In genomic region chr21:34554670-34555069, GRCh38 we compare ENCODE assay signal across 10 cellular contexts. TPM values are rescaled to one million over a fixed set of nuclear protein-coding genes. Genes with fewer than 3 reads are reported as not detected.
DNase-seq lines count a peak whose midpoint lies in the region; ATAC-seq, FAIRE-seq and TF ChIP-seq lines count a peak whose summit lies in the region.
"Not testable (repeated sequence)": the region's sequence is repeated elsewhere in the genome, so short reads cannot be mapped to it uniquely, and the experiment has no call there.
"Had no signal": no experiment of that assay in that cellular context is flagged by ENCODE, and none has a peak within 500 bp of the region (broad histone marks: within the 10 kb centered on the region; RNA-seq: fewer than 3 reads in every experiment).

No MANE protein-coding gene starts in this region.

- H3K27ac ChIP-seq in HEK293 (ENCODE audit: extremely low read depth, low read depth, low read length); KMS-11; K562 (ENCODE audit: extremely low read depth, low read depth, low read length); parathyroid adenoma: not testable (repeated sequence)
- peak overlapping the region; percentile 85 for H3K27ac ChIP-seq in RWPE2 (ENCODE audit: poor library complexity, severe bottlenecking)

- DNase-seq in RWPE2 (ENCODE audit: low spot score); K562 (ENCODE audit: extremely low read depth in 1 of 4, low spot score in 3 of 4); neural crest cell (ENCODE audit: low read depth, low spot score): not testable (repeated sequence)

- not testable (repeated sequence) for TF ChIP-seq POLR2A in K562 (conservative IDR thresholded peaks at IDR 0.05)

- H3K9me3 ChIP-seq in HEK293 (ENCODE audit: control insufficient read depth, insufficient read depth, low read depth, low read length); RWPE2 (ENCODE audit: severe bottlenecking); K562 (replicated peaks; ENCODE audit: control insufficient read depth, insufficient read depth, low read depth, low read length); parathyroid adenoma (ENCODE audit: control insufficient read depth, low read length): not testable (repeated sequence)

- not testable (repeated sequence) for BruUV-seq in K562 (replicated peaks; lab: Mats Ljungman, UMichigan)

- H3K79me2 ChIP-seq in KMS-11 (ENCODE audit: insufficient read depth, low read depth); K562 (ENCODE audit: control insufficient read depth, insufficient read depth, low read length); parathyroid adenoma: not testable (repeated sequence)

- H3K4me1 Mint-ChIP-seq in neural crest cell: peaks cover 23% of the 10 kb centered on the region

- H2AFZ ChIP-seq in KMS-11 (ENCODE audit: low read depth); K562 (ENCODE audit: low read depth, low read length); parathyroid adenoma: not testable (repeated sequence)

- peak overlapping the region; percentile 32; the same call in 1 of the 2 replicates for H3K4me2 ChIP-seq in KMS-11
- not testable (repeated sequence) for H3K4me2 ChIP-seq in K562 (ENCODE audit: insufficient read depth, low read length); parathyroid adenoma (ENCODE audit: low read length)

- not testable (repeated sequence) for TF ChIP-seq EP300 in K562 (IDR thresholded peaks at IDR 0.05; ENCODE audit: low read length)

- H4K20me1 ChIP-seq in KMS-11 (ENCODE audit: insufficient read depth); K562 (replicated peaks; ENCODE audit: control insufficient read depth, insufficient read depth, low read length): not testable (repeated sequence)

- not testable (repeated sequence) for FAIRE-seq in K562 (lab: Jason Lieb, UNC)

- not testable (repeated sequence) for ATAC-seq in RWPE2 (ENCODE audit: low read depth); K562

- peaks cover 11% of the 10 kb centered on the region for H3K36me3 Mint-ChIP-seq in neural crest cell (ENCODE audit: low read depth)

- H3K9me3 Mint-ChIP-seq in neural crest cell: not testable (repeated sequence)

- H3K9me1 ChIP-seq in K562 (ENCODE audit: control insufficient read depth, insufficient read depth, low read length): not testable (repeated sequence)

- POLR2A ChIA-PET in HEK293 (lab: Yijun Ruan, JAX): not testable (repeated sequence)
- POLR2A ChIA-PET in K562 (lab: Yijun Ruan, JAX): interaction anchor here (0.7 to 0.9 kb wide), 2 partner anchors 11 to 48 kb away, joined by 3 read pairs; no protein-coding TSS in a partner anchor

- H3K36me3 ChIP-seq in HEK293 (ENCODE audit: control insufficient read depth in 2 of 2, insufficient read depth in 1 of 2, low read length in 2 of 2); KMS-11 (ENCODE audit: insufficient read depth); RWPE2 (ENCODE audit: low read depth); K562 (ENCODE audit: control insufficient read depth, insufficient read depth, low read length); parathyroid adenoma (ENCODE audit: control insufficient read depth, insufficient read depth, low read length): not testable (repeated sequence)

- not testable (repeated sequence) for H3K4me3 ChIP-seq in HEK293 (ENCODE audit: low read depth, low read length); KMS-11 (IDR thresholded peaks at IDR 0.05; ENCODE audit: insufficient read depth, low read depth, low read length); RWPE2 (ENCODE audit: severe bottlenecking); K562; parathyroid adenoma (ENCODE audit: low read depth, low read length)

- CTCF ChIA-PET in HEK293 (lab: Yijun Ruan, JAX): interaction anchor here (3.1 kb wide), 1 partner anchor 11 kb away, joined by 17 read pairs; no protein-coding TSS in a partner anchor
- CTCF ChIA-PET in K562 (lab: Yijun Ruan, JAX; ENCODE audit: low intra/inter-chr PET ratio): not testable (repeated sequence)

- not testable (repeated sequence) for H3K27me3 ChIP-seq in KMS-11 (ENCODE audit: insufficient read depth, low read depth); RWPE2 (ENCODE audit: insufficient read depth, poor library complexity, severe bottlenecking); K562 (ENCODE audit: control insufficient read depth in 2 of 2, insufficient read depth in 2 of 2, low read length in 2 of 2); parathyroid adenoma (ENCODE audit: control insufficient read depth, insufficient read depth, low read length)

- 5% methylated on average over 2 of the region's 2 CpGs for WGBS in K562 (ENCODE audit: insufficient coverage, low coverage, missing lambda C conversion rate)

- not testable (repeated sequence) for TF ChIP-seq RAD21 in K562 (CRISPR knock-in tag; conservative IDR thresholded peaks at IDR 0.05 in 1 of 2, IDR thresholded peaks at IDR 0.05 in 1 of 2)

- H3K4me1 ChIP-seq in HEK293 (ENCODE audit: control insufficient read depth, insufficient read depth, low read length); K562 (replicated peaks in 1 of 2; ENCODE audit: control insufficient read depth in 2 of 2, insufficient read depth in 2 of 2, low read length in 2 of 2); parathyroid adenoma: not testable (repeated sequence)
- H3K4me1 ChIP-seq in KMS-11 (ENCODE audit: low read depth, poor library complexity, severe bottlenecking): peaks cover 31% of the 10 kb centered on the region
- peaks cover 27% of the 10 kb centered on the region for H3K4me1 ChIP-seq in RWPE2 (ENCODE audit: insufficient read depth, poor library complexity, severe bottlenecking)

- TF ChIP-seq CTCF in HEK293 (tag by site-specific recombination; IDR thresholded peaks at IDR 0.05); KMS-11 (conservative IDR thresholded peaks at IDR 0.05; ENCODE audit: low read depth, low read length); RWPE2 (IDR thresholded peaks at IDR 0.05; ENCODE audit: poor library complexity, severe bottlenecking); K562 (IDR thresholded peaks at IDR 0.05 in 2 of 3, conservative IDR thresholded peaks at IDR 0.05 in 1 of 3; ENCODE audit: insufficient read depth in 2 of 3, low read depth in 1 of 3, low read length in 3 of 3); neural crest cell (conservative IDR thresholded peaks at IDR 0.05); parathyroid adenoma (IDR thresholded peaks at IDR 0.05): not testable (repeated sequence)

- intact Hi-C loops in K562 (cut with micrococcal nuclease): not testable (repeated sequence)

- H3K27me3 Mint-ChIP-seq in neural crest cell (ENCODE audit: low read depth): not testable (repeated sequence)

- not testable (repeated sequence) for H3K9ac ChIP-seq in KMS-11; K562 (ENCODE audit: insufficient read depth in 1 of 2, low read depth in 2 of 2, low read length in 2 of 2)
- H3K9ac ChIP-seq in parathyroid adenoma: peak overlapping the region; percentile 11

- not testable (repeated sequence) for H3K4me3 Mint-ChIP-seq in neural crest cell

- in situ Hi-C loops in K562 (cut with MboI): not testable (repeated sequence)

- H3K27ac Mint-ChIP-seq in neural crest cell (ENCODE audit: unreplicated experiment): peak overlapping the region; percentile 21

TF ChIP-seq in HEK293, 187 proteins besides CTCF, POLR2A, EP300 and RAD21:
- peak; percentile 77 for TF ChIP-seq SETDB1 (IDR thresholded peaks at IDR 0.05; ENCODE audit: insufficient read length, low read length)

TF ChIP-seq in K562, 482 proteins besides CTCF, POLR2A, EP300 and RAD21:
- 0 out of 2 replicates have a peak, but pooled peaks have one; percentile 29 for TF ChIP-seq ZNF766 (CRISPR knock-in tag; conservative IDR thresholded peaks at IDR 0.05)
- 0 out of 2 replicates have a peak, but pooled peaks have one; percentile 42 for TF ChIP-seq TRIM28 (IDR thresholded peaks at IDR 0.05)
- TF ChIP-seq ZNF431 (CRISPR knock-in tag; IDR thresholded peaks at IDR 0.05): peak; percentile 100

RNA-seq across cellular contexts. Expression of gene KCNE1, which starts 42.7 kb away (rescaled TPM):
- total RNA-seq in K562 (2011; cell fraction: chromatin; rRNA removed; ENCODE audit: low replicate concordance): 0.79 and 1.0 TPM in 2 replicates
- total RNA-seq in K562 (2011; cell fraction: nucleolus; rRNA removed): 0.33 and 0.39 TPM in 2 replicates
- total RNA-seq in K562 (2011; cell fraction: nucleoplasm; rRNA removed): 0.37 and 1.1 TPM in 2 replicates
- 0.12 TPM in 1 of 2 replicates, not detected in the other for total RNA-seq in K562 (2014; rRNA removed)
- total RNA-seq in K562 (2014; rRNA removed; fragmentation: Illumina TruSeq; extraction: Trizol): 0.16 and 0.22 TPM in 2 replicates
- total RNA-seq in K562 (2015; rRNA removed; fragmentation: Illumina TruSeq; extraction: Trizol): 0.07 and 0.11 TPM in 2 replicates
- total RNA-seq in K562 (2021): 0.16 and 0.34 TPM in 2 replicates
- 0.09 and 0.22 TPM in 2 replicates for polyA plus RNA-seq in K562 (2011; rRNA removed)
- 0.09 TPM in 1 of 2 replicates, not detected in the other for polyA plus RNA-seq in K562 (2011; cell fraction: cytosol; rRNA removed)
- 0.13 and 0.36 TPM in 2 replicates for polyA plus RNA-seq in K562 (2011; cell fraction: nucleus; rRNA removed)
- polyA plus RNA-seq in K562 (2012): 0.07 and 0.10 TPM in 2 replicates
- polyA plus RNA-seq in K562 (2014; fragmentation: Illumina TruSeq; extraction: Trizol): 0.07 and 0.08 TPM in 2 replicates
- not detected for polyA plus RNA-seq in K562 (2014; fragmentation: Nextera tagmentation; extraction: Ambion mirVana)
- 0.05 TPM in 1 of 2 replicates, not detected in the other for polyA plus RNA-seq in K562 (2014; rRNA removed)
- 0.09 TPM in 1 of 2 replicates, not detected in the other for polyA minus RNA-seq in K562 (2011; rRNA and poly(A)+ RNA removed)
- polyA minus RNA-seq in K562 (2011; cell fraction: cytosol; rRNA and poly(A)+ RNA removed): not detected in 2 replicates
- polyA minus RNA-seq in K562 (2011; cell fraction: nucleus; rRNA and poly(A)+ RNA removed): 0.13 and 0.56 TPM in 2 replicates
- total RNA-seq in neural crest cell: 0.48 and 0.68 TPM in 2 replicates
- total RNA-seq: CD4-positive, alpha-beta T cell; H4 had no signal
- polyA plus RNA-seq: CD8-positive, alpha-beta memory T cell; GM23338 had no signal
